ENCODE assay signal across 15 cellular contexts in genomic region chr22:36610056-36610455, GRCh38.
DNase-seq lines count a peak whose midpoint lies in the region; ATAC-seq and TF ChIP-seq lines count a peak whose summit lies in the region.
"Had no signal": no experiment of that assay in that cellular context is flagged by ENCODE, and none has a peak within 500 bp of the region (broad histone marks: within the 10 kb centered on the region; RNA-seq: fewer than 3 reads in every experiment).

No MANE protein-coding gene starts in this region.

- no peak for TF ChIP-seq POLR2A in body of pancreas (IDR thresholded peaks at IDR 0.05)

- ATAC-seq in GM23338 (no peak), body of pancreas (no peak)
- ATAC-seq in stimulated activated naive CD8-positive, alpha-beta T cell treated with anti-CD3 and anti-CD28 coated beads, Interleukin-15, amount 100 ng/mL, for 72 hours: no peak
- ATAC-seq: A549 had no signal

- H3K27me3 Mint-ChIP-seq in GM23338 (ENCODE audit: insufficient read depth, low read depth, poor library complexity): peaks cover 13% of the 10 kb centered on the region
- H3K27me3 Mint-ChIP-seq in stimulated activated naive CD8-positive, alpha-beta T cell treated with anti-CD3 and anti-CD28 coated beads, Interleukin-15, amount 100 ng/mL, for 72 hours: peaks cover 60% of the 10 kb centered on the region

- no peak overlapping the region for H3K4me2 ChIP-seq in GM23338
- H3K4me2 ChIP-seq: A549 had no signal

- no peaks in the 10 kb centered on the region for H3K9me2 ChIP-seq in GM23338 (ENCODE audit: insufficient read depth)

- intact Hi-C loops in body of pancreas (cut with DNase I): no loop called here

- H2AFZ ChIP-seq in GM23338: 0 out of 2 replicates have a peak overlapping the region, but pooled peaks have one; percentile 69

- TF ChIP-seq CTCF in GM23338 (conservative IDR thresholded peaks at IDR 0.05; ENCODE audit: low read depth in 2 of 2) (no peak), body of pancreas (IDR thresholded peaks at IDR 0.05) (no peak)

- in situ Hi-C loops in SK-MEL-5 (cut with HindIII; ENCODE audit: low pct_unique_long_range_greater_than_20kb, low sequenced_read_pairs): no loop called here

- no peaks in the 10 kb centered on the region for H4K20me1 ChIP-seq in GM23338 (replicated peaks; ENCODE audit: insufficient read depth)

- H3K27ac ChIP-seq in GM23338 (ENCODE audit: low read depth) (no peak overlapping the region; the same call in 1 of the 2 replicates), body of pancreas (peak overlapping the region; percentile 37 to 84 (median 68))
- H3K27ac ChIP-seq: 22Rv1, A549, C4-2B, HL-60 had no signal

- peaks cover 11% of the 10 kb centered on the region; the same call in 1 of the 2 replicates for H3K4me1 ChIP-seq in GM23338 (ENCODE audit: insufficient read depth)
- peaks cover 88% of the 10 kb centered on the region for H3K4me1 ChIP-seq in body of pancreas
- H3K4me1 ChIP-seq: A549 had no signal

- peaks cover 9% of the 10 kb centered on the region for H3K9me3 Mint-ChIP-seq in GM23338
- no peaks in the 10 kb centered on the region for H3K9me3 Mint-ChIP-seq in stimulated activated naive CD8-positive, alpha-beta T cell treated with anti-CD3 and anti-CD28 coated beads, Interleukin-15, amount 100 ng/mL, for 72 hours
- H3K9me3 Mint-ChIP-seq: CD4-positive, alpha-beta T cell had no signal

- H3F3A ChIP-seq in GM23338 (replicated peaks; ENCODE audit: low read depth): no peaks in the 10 kb centered on the region

- WGBS in body of pancreas, 2 donors: 63 to 67% methylated on average over 11 of the region's 11 CpGs

- H3K27me3 ChIP-seq in GM23338 (ENCODE audit: insufficient read depth) (no peaks in the 10 kb centered on the region), body of pancreas (no peaks in the 10 kb centered on the region)

- H3K4me3 Mint-ChIP-seq in GM23338: no peak overlapping the region
- H3K4me3 Mint-ChIP-seq in stimulated activated naive CD8-positive, alpha-beta T cell treated with anti-CD3 and anti-CD28 coated beads, Interleukin-15, amount 100 ng/mL, for 72 hours: no peak overlapping the region
- H3K4me3 Mint-ChIP-seq: CD4-positive, alpha-beta T cell had no signal

- no peaks in the 10 kb centered on the region for H3K9me3 ChIP-seq in body of pancreas
- H3K9me3 ChIP-seq: A549 had no signal

- H3K36me3 Mint-ChIP-seq in GM23338 (ENCODE audit: low read depth): peaks cover 4% of the 10 kb centered on the region; the same call in 2 of the 3 replicates

- H3K79me2 ChIP-seq in GM23338 (replicated peaks; ENCODE audit: insufficient read depth): no peaks in the 10 kb centered on the region

- H3K36me3 ChIP-seq in GM23338 (ENCODE audit: insufficient read depth) (no peaks in the 10 kb centered on the region), body of pancreas (replicated peaks in 1 of 2; ENCODE audit: insufficient read depth in 1 of 2, low read depth in 2 of 2) (no peaks in the 10 kb centered on the region)

- DNase-seq in GM23338 (ENCODE audit: low spot score) (peak; percentile 47), SK-MEL-5 (ENCODE audit: low read depth, low spot score) (peak; percentile 16), body of pancreas (no peak), mesenteric fat pad (ENCODE audit: low spot score) (peak; percentile 24), GF-D8 (lab: John Stamatoyannopoulos, UW) (no peak), DMS53 treated with DMSO at 0.1 percent for 48 hours (lab: John Stamatoyannopoulos, UW; ENCODE audit: unreplicated experiment) (no peak)
- DNase-seq in stimulated activated naive CD8-positive, alpha-beta T cell treated with anti-CD3 and anti-CD28 coated beads, Interleukin-15, amount 100 ng/mL, for 72 hours: no peak
- DNase-seq: AML-193; CD4-positive, alpha-beta T cell; DND-41; EL had no signal

- H3K27ac Mint-ChIP-seq in GM23338: 0 out of 2 replicates have a peak overlapping the region, but pooled peaks have one; percentile 35
- H3K27ac Mint-ChIP-seq in stimulated activated naive CD8-positive, alpha-beta T cell treated with anti-CD3 and anti-CD28 coated beads, Interleukin-15, amount 100 ng/mL, for 72 hours: no peak overlapping the region
- H3K27ac Mint-ChIP-seq: CD4-positive, alpha-beta T cell had no signal

- peaks cover 38% of the 10 kb centered on the region for H3K4me1 Mint-ChIP-seq in GM23338
- H3K4me1 Mint-ChIP-seq in stimulated activated naive CD8-positive, alpha-beta T cell treated with anti-CD3 and anti-CD28 coated beads, Interleukin-15, amount 100 ng/mL, for 72 hours: no peaks in the 10 kb centered on the region

- H3K4me3 ChIP-seq in GM23338 (no peak overlapping the region), body of pancreas (no peak overlapping the region)
- H3K4me3 ChIP-seq: A549 had no signal

TF ChIP-seq in GM23338, 12 proteins besides CTCF, POLR2A, EP300 and RAD21 (continues in another document):
- TF ChIP-seq ZNF331 (CRISPR knock-in tag; IDR thresholded peaks at IDR 0.05; ENCODE audit: low read depth) (no peak), STAT1 (IDR thresholded peaks at IDR 0.05; ENCODE audit: unreplicated experiment) (no peak), REST (IDR thresholded peaks at IDR 0.05; ENCODE audit: unreplicated experiment) (no peak), EZH2phosphoT487 (IDR thresholded peaks at IDR 0.05; ENCODE audit: unreplicated experiment) (no peak)

Comparison
In these comparisons a context has a peak if more than half of its experiments do, and no peak if none do; other contexts are left out.
1. DNase-seq: peak in GM23338 (single experiment), SK-MEL-5 (single experiment) and mesenteric fat pad (single experiment); none in body of pancreas (0 of 4), stimulated activated naive CD8-positive, alpha-beta T cell treated with anti-CD3 and anti-CD28 coated beads, Interleukin-15, amount 100 ng/mL, for 72 hours (0 of 2), GF-D8 (single experiment) and DMS53 treated with DMSO at 0.1 percent for 48 hours (single experiment).